In genomic region chr2:238494573-238494961, GRCh38 we compare ENCODE assay signal across 17 cellular contexts.
DNase-seq lines count a peak whose midpoint lies in the region; ATAC-seq and TF ChIP-seq lines count a peak whose summit lies in the region.
"Had no signal": no experiment of that assay in that cellular context is flagged by ENCODE, and none has a peak within 500 bp of the region (broad histone marks: within the 10 kb centered on the region; RNA-seq: fewer than 3 reads in every experiment).

No MANE protein-coding gene starts in this region.

- peaks cover 2% of the 10 kb centered on the region for H3K27me3 Mint-ChIP-seq in activated CD8-positive, alpha-beta memory T cell treated with anti-CD3 and anti-CD28 coated beads, Interleukin-2, amount 10 ng/mL, durations not matched to agents 7 days and 5 days
- no peaks in the 10 kb centered on the region for H3K27me3 Mint-ChIP-seq in activated naive CD8-positive, alpha-beta T cell treated with anti-CD3 and anti-CD28 coated beads, Interleukin-2, amount 10 ng/mL, durations not matched to agents 7 days and 5 days
- H3K27me3 Mint-ChIP-seq: type B pancreatic cell had no signal

- CTCF ChIA-PET in activated CD8-positive, alpha-beta memory T cell treated with anti-CD3 and anti-CD28 coated beads, Interleukin-2, amount 10 ng/mL, durations not matched to agents 7 days and 5 days (lab: Charles Lee), result interaction anchor here (2.2 kb wide), 1 partner anchor 19 kb away, joined by 6 read pairs; no protein-coding TSS in a partner anchor

- H3K27ac Mint-ChIP-seq in activated CD8-positive, alpha-beta memory T cell treated with anti-CD3 and anti-CD28 coated beads, Interleukin-2, amount 10 ng/mL, durations not matched to agents 7 days and 5 days, result peak overlapping the region; percentile 80
- peak overlapping the region; percentile 70 for H3K27ac Mint-ChIP-seq in activated naive CD8-positive, alpha-beta T cell treated with anti-CD3 and anti-CD28 coated beads, Interleukin-2, amount 10 ng/mL, durations not matched to agents 7 days and 5 days
- H3K27ac Mint-ChIP-seq: type B pancreatic cell had no signal

- no peak overlapping the region for H2AFZ ChIP-seq in OCI-LY1 (ENCODE audit: low read length)

- H3K4me3 ChIP-seq in OCI-LY1 (ENCODE audit: low read depth, low read length, poor library complexity, severe bottlenecking), result peak overlapping the region; percentile 18
- H3K4me3 ChIP-seq: HAP-1, SJSA1 had no signal

- H3K4me3 Mint-ChIP-seq in activated CD8-positive, alpha-beta memory T cell treated with anti-CD3 and anti-CD28 coated beads, Interleukin-2, amount 10 ng/mL, durations not matched to agents 7 days and 5 days, result peak overlapping the region; percentile 24
- H3K4me3 Mint-ChIP-seq in activated naive CD8-positive, alpha-beta T cell treated with anti-CD3 and anti-CD28 coated beads, Interleukin-2, amount 10 ng/mL, durations not matched to agents 7 days and 5 days, result peak overlapping the region; percentile 33
- H3K4me3 Mint-ChIP-seq: type B pancreatic cell had no signal

- peak overlapping the region; percentile 86 for H3K27ac ChIP-seq in OCI-LY1 (ENCODE audit: low read depth, low read length, poor library complexity, severe bottlenecking)
- H3K27ac ChIP-seq: SJSA1 had no signal

- no peaks in the 10 kb centered on the region for H4K20me1 ChIP-seq in OCI-LY1 (ENCODE audit: insufficient read depth, low read length)

- H3K36me3 Mint-ChIP-seq in activated CD8-positive, alpha-beta memory T cell treated with anti-CD3 and anti-CD28 coated beads, Interleukin-2, amount 10 ng/mL, durations not matched to agents 7 days and 5 days, result no peaks in the 10 kb centered on the region
- H3K36me3 Mint-ChIP-seq in activated naive CD8-positive, alpha-beta T cell treated with anti-CD3 and anti-CD28 coated beads, Interleukin-2, amount 10 ng/mL, durations not matched to agents 7 days and 5 days, result peaks cover 2% of the 10 kb centered on the region
- H3K36me3 Mint-ChIP-seq: type B pancreatic cell had no signal

- POLR2A ChIA-PET in activated naive CD8-positive, alpha-beta T cell treated with anti-CD3 and anti-CD28 coated beads, Interleukin-2, amount 10 ng/mL, durations not matched to agents 7 days and 5 days (lab: Charles Lee), result no interaction called here

- H3K9ac ChIP-seq in OCI-LY1 (ENCODE audit: low read length), result peak overlapping the region; percentile 29; the same call in 1 of the 2 replicates

- H3F3A ChIP-seq in OCI-LY1 (ENCODE audit: insufficient read depth, low read length), result no peaks in the 10 kb centered on the region

- no peaks in the 10 kb centered on the region for H3K9me3 ChIP-seq in OCI-LY1 (ENCODE audit: low read length)
- H3K9me3 ChIP-seq: HAP-1, SJSA1 had no signal

- no peak for ATAC-seq in activated CD8-positive, alpha-beta memory T cell treated with anti-CD3 and anti-CD28 coated beads, Interleukin-2, amount 10 ng/mL, durations not matched to agents 7 days and 5 days
- no peak for ATAC-seq in activated naive CD8-positive, alpha-beta T cell treated with anti-CD3 and anti-CD28 coated beads, Interleukin-2, amount 10 ng/mL, durations not matched to agents 7 days and 5 days (ENCODE audit: low read depth)
- ATAC-seq in GM19452 (IDR thresholded peaks at IDR 0.05; ENCODE audit: unreplicated experiment), result no peak
- ATAC-seq: Panc1 had no signal

- H3K4me1 ChIP-seq in OCI-LY1 (ENCODE audit: insufficient read depth, low read length, severe bottlenecking), result peaks cover 36% of the 10 kb centered on the region
- H3K4me1 ChIP-seq: HAP-1, SJSA1 had no signal

- no peaks in the 10 kb centered on the region for H3K27me3 ChIP-seq in OCI-LY1 (ENCODE audit: insufficient read depth, low read length)

- peaks cover 35% of the 10 kb centered on the region for H3K4me1 Mint-ChIP-seq in activated CD8-positive, alpha-beta memory T cell treated with anti-CD3 and anti-CD28 coated beads, Interleukin-2, amount 10 ng/mL, durations not matched to agents 7 days and 5 days
- peaks cover 39% of the 10 kb centered on the region for H3K4me1 Mint-ChIP-seq in activated naive CD8-positive, alpha-beta T cell treated with anti-CD3 and anti-CD28 coated beads, Interleukin-2, amount 10 ng/mL, durations not matched to agents 7 days and 5 days

- no peaks in the 10 kb centered on the region for H3K9me2 ChIP-seq in OCI-LY1 (ENCODE audit: low read depth, low read length)

- no peaks in the 10 kb centered on the region for H3K79me2 ChIP-seq in OCI-LY1 (ENCODE audit: insufficient read depth, low read length)

- H3K4me2 ChIP-seq in OCI-LY1 (ENCODE audit: low read length), result peak overlapping the region; percentile 58

- intact Hi-C loops in posterior vena cava (cut with DNase I), result no loop called here

- no peaks in the 10 kb centered on the region; the same call in 1 of the 2 replicates for H3K36me3 ChIP-seq in OCI-LY1 (ENCODE audit: insufficient read depth, low read length)
- H3K36me3 ChIP-seq: HAP-1, SJSA1 had no signal

- no peak for DNase-seq in activated CD8-positive, alpha-beta memory T cell treated with anti-CD3 and anti-CD28 coated beads, Interleukin-2, amount 10 ng/mL, durations not matched to agents 7 days and 5 days
- DNase-seq in activated CD8-positive, alpha-beta memory T cell treated with anti-CD3 and anti-CD28 coated beads for 24 hours, result no peak
- DNase-seq in activated naive CD8-positive, alpha-beta T cell treated with anti-CD3 and anti-CD28 coated beads, Interleukin-2, amount 10 ng/mL, durations not matched to agents 7 days and 5 days, result no peak
- DNase-seq in posterior vena cava (ENCODE audit: low spot score), result peak; percentile 59
- no peak for DNase-seq in globus pallidus (ENCODE audit: low spot score)
- DNase-seq in hippocampal formation (lab: John Stamatoyannopoulos, UW), result no peak
- DNase-seq: ACHN, activated gamma-delta T cell, hypothalamus, NCI-H1694 treated with DMSO at 0.1 percent for 48 hours, NCI-H2227 treated with DMSO at 0.1 percent for 48 hours had no signal

- TF ChIP-seq CTCF in OCI-LY1 (IDR thresholded peaks at IDR 0.05; ENCODE audit: low read length), result no peak

- no peaks in the 10 kb centered on the region for H3K9me3 Mint-ChIP-seq in activated CD8-positive, alpha-beta memory T cell treated with anti-CD3 and anti-CD28 coated beads, Interleukin-2, amount 10 ng/mL, durations not matched to agents 7 days and 5 days (ENCODE audit: low read depth)
- no peaks in the 10 kb centered on the region for H3K9me3 Mint-ChIP-seq in activated naive CD8-positive, alpha-beta T cell treated with anti-CD3 and anti-CD28 coated beads, Interleukin-2, amount 10 ng/mL, durations not matched to agents 7 days and 5 days
- H3K9me3 Mint-ChIP-seq: type B pancreatic cell had no signal
